1 cellular context compared by ENCODE assay signal in the genomic region with DNA sequence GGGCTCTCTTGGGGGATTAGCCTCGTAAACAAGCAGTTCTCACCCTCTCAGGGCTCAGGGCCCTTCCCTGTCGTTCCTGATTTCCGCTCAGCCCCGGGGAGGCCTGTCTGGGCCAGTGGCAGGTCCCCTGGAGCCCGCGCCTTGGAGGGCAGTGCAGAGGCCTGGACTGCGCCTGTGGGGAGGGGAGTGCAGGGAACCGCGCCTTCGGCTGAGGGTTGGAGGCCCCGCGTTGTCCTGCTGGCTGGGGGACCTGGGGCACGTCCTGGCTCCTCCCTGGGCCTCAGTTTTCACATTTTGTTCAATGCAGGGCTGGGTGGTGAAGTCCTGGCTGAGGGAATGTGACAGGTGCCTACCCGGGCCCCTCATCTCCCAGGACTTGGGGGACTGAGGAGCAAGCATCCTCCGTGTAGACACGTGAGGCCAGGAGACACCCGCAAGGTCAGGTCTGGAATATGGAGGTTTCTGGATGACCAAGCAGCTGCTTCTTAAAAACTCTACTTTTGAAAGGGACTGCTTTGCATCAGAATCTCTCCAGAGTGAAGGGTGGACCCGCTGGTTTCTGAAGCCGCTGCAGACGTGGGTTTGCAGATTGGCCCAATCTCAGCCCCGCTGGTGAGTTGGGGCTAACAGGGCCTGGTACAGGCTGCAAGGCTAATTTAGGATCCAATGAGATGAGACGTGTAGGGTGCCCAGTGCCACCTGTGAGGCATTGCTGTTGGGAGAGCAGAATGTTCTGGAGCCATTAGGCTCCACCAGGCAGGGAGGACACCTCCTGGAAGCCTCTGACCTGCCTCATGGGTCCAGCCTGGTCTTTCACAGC.
TF ChIP-seq lines count a peak whose summit lies in the region.

No MANE protein-coding gene starts in this region.

TF ChIP-seq in GM23338, 12 proteins besides CTCF, POLR2A, EP300 and RAD21:
- TF ChIP-seq, protein P1, sequence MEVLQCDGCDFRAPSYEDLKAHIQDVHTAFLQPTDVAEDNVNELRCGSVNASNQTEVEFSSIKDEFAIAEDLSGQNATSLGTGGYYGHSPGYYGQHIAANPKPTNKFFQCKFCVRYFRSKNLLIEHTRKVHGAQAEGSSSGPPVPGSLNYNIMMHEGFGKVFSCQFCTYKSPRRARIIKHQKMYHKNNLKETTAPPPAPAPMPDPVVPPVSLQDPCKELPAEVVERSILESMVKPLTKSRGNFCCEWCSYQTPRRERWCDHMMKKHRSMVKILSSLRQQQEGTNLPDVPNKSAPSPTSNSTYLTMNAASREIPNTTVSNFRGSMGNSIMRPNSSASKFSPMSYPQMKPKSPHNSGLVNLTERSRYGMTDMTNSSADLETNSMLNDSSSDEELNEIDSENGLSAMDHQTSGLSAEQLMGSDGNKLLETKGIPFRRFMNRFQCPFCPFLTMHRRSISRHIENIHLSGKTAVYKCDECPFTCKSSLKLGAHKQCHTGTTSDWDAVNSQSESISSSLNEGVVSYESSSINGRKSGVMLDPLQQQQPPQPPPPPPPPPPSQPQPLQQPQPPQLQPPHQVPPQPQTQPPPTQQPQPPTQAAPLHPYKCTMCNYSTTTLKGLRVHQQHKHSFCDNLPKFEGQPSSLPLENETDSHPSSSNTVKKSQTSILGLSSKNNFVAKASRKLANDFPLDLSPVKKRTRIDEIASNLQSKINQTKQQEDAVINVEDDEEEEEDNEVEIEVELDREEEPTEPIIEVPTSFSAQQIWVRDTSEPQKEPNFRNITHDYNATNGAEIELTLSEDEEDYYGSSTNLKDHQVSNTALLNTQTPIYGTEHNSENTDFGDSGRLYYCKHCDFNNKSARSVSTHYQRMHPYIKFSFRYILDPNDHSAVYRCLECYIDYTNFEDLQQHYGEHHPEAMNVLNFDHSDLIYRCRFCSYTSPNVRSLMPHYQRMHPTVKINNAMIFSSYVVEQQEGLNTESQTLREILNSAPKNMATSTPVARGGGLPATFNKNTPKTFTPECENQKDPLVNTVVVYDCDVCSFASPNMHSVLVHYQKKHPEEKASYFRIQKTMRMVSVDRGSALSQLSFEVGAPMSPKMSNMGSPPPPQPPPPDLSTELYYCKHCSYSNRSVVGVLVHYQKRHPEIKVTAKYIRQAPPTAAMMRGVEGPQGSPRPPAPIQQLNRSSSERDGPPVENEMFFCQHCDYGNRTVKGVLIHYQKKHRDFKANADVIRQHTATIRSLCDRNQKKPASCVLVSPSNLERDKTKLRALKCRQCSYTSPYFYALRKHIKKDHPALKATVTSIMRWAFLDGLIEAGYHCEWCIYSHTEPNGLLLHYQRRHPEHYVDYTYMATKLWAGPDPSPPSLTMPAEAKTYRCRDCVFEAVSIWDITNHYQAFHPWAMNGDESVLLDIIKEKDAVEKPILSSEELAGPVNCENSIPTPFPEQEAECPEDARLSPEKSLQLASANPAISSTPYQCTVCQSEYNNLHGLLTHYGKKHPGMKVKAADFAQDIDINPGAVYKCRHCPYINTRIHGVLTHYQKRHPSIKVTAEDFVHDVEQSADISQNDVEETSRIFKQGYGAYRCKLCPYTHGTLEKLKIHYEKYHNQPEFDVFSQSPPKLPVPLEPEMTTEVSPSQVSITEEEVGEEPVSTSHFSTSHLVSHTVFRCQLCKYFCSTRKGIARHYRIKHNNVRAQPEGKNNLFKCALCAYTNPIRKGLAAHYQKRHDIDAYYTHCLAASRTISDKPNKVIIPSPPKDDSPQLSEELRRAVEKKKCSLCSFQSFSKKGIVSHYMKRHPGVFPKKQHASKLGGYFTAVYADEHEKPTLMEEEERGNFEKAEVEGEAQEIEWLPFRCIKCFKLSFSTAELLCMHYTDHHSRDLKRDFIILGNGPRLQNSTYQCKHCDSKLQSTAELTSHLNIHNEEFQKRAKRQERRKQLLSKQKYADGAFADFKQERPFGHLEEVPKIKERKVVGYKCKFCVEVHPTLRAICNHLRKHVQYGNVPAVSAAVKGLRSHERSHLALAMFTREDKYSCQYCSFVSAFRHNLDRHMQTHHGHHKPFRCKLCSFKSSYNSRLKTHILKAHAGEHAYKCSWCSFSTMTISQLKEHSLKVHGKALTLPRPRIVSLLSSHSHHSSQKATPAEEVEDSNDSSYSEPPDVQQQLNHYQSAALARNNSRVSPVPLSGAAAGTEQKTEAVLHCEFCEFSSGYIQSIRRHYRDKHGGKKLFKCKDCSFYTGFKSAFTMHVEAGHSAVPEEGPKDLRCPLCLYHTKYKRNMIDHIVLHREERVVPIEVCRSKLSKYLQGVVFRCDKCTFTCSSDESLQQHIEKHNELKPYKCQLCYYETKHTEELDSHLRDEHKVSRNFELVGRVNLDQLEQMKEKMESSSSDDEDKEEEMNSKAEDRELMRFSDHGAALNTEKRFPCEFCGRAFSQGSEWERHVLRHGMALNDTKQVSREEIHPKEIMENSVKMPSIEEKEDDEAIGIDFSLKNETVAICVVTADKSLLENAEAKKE (CRISPR knock-in tag; IDR thresholded peaks at IDR 0.05): no peak
- TF ChIP-seq NANOG (IDR thresholded peaks at IDR 0.05; ENCODE audit: borderline replicate concordance) (no peak), ZNF331 (CRISPR knock-in tag; IDR thresholded peaks at IDR 0.05; ENCODE audit: low read depth) (no peak), ZNF114 (CRISPR knock-in tag; IDR thresholded peaks at IDR 0.05) (no peak), JUNB (IDR thresholded peaks at IDR 0.05; ENCODE audit: unreplicated experiment) (no peak), CREB1 (CRISPR knock-in tag; IDR thresholded peaks at IDR 0.05; ENCODE audit: low read depth) (no peak)
- TF ChIP-seq, protein P2, sequence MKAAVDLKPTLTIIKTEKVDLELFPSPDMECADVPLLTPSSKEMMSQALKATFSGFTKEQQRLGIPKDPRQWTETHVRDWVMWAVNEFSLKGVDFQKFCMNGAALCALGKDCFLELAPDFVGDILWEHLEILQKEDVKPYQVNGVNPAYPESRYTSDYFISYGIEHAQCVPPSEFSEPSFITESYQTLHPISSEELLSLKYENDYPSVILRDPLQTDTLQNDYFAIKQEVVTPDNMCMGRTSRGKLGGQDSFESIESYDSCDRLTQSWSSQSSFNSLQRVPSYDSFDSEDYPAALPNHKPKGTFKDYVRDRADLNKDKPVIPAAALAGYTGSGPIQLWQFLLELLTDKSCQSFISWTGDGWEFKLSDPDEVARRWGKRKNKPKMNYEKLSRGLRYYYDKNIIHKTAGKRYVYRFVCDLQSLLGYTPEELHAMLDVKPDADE (IDR thresholded peaks at IDR 0.05): no peak
